ENCODE assay signal across 9 cellular contexts in genomic region chr10:79129361-79129997, GRCh38.
DNase-seq lines count a peak whose midpoint lies in the region; ATAC-seq and TF ChIP-seq lines count a peak whose summit lies in the region.
"Had no signal": no experiment of that assay in that cellular context is flagged by ENCODE, and none has a peak within 500 bp of the region (broad histone marks: within the 10 kb centered on the region; RNA-seq: fewer than 3 reads in every experiment).

No MANE protein-coding gene starts in this region.

- no peak overlapping the region for H3K4ac ChIP-seq in neuronal stem cell (ENCODE audit: low read length)

- H4K91ac ChIP-seq in neuronal stem cell (ENCODE audit: low read depth, low read length, poor library complexity) = no peak overlapping the region

- no peak overlapping the region for H2BK120ac ChIP-seq in neuronal stem cell (ENCODE audit: low read depth, low read length)

- no peak overlapping the region for H3K23ac ChIP-seq in neuronal stem cell (ENCODE audit: low read depth, low read length, poor library complexity)

- TF ChIP-seq CTCF in fibroblast of mammary gland (conservative IDR thresholded peaks at IDR 0.05; ENCODE audit: control insufficient read depth, insufficient read depth, low read depth, low read length) = no peak

- peak; percentile 66 for DNase-seq in EL
- peak; percentile 36 for DNase-seq in OCI-M1 (lab: John Stamatoyannopoulos, UW)
- peak; percentile 56 for DNase-seq in fibroblast of mammary gland (ENCODE audit: low read depth)
- peak; percentile 72 for DNase-seq in neuronal stem cell (ENCODE audit: low spot score)
- DNase-seq in NCI-H2029 (lab: John Stamatoyannopoulos, UW) = no peak
- DNase-seq in occipital lobe (lab: John Stamatoyannopoulos, UW) = no peak
- DNase-seq: activated T-cell treated with anti-CD3 and anti-CD28 coated beads, Interleukin-2, amount 50 U/mL, for 48 hours had no signal

- H2BK12ac ChIP-seq in neuronal stem cell (ENCODE audit: low read length) = no peak overlapping the region

- H3K27me3 ChIP-seq in neuronal stem cell (ENCODE audit: control insufficient read depth in 3 of 3, insufficient read depth in 3 of 3, low read depth in 1 of 3, low read length in 3 of 3) = no peaks in the 10 kb centered on the region

- H2AK5ac ChIP-seq in neuronal stem cell (ENCODE audit: low read depth, low read length) = peak overlapping the region; percentile 6

- ATAC-seq in GM19328 (IDR thresholded peaks at IDR 0.05; ENCODE audit: unreplicated experiment) = no peak
- no peak for ATAC-seq in activated CD4-positive, CD25-positive, alpha-beta regulatory T cell treated with anti-CD3 and anti-CD28 coated beads, Interleukin-2, amount 50 U/mL, for 24 hours

- peaks cover 13% of the 10 kb centered on the region for H3K79me1 ChIP-seq in neuronal stem cell (ENCODE audit: low read depth, low read length)

- H3K14ac ChIP-seq in neuronal stem cell (ENCODE audit: low read length) = no peak overlapping the region

- no peak overlapping the region for H2BK15ac ChIP-seq in neuronal stem cell (ENCODE audit: low read length)

- no peaks in the 10 kb centered on the region for H3K9me3 ChIP-seq in neuronal stem cell (replicated peaks in 1 of 2; ENCODE audit: control insufficient read depth in 2 of 2, insufficient read depth in 1 of 2, low read depth in 1 of 2, low read length in 2 of 2)

- no peak overlapping the region for H3K9ac ChIP-seq in neuronal stem cell (ENCODE audit: low read depth, low read length, poor library complexity)

- peak overlapping the region; percentile 54 for H3K4me2 ChIP-seq in neuronal stem cell (ENCODE audit: insufficient read depth, low read length, poor library complexity, severe bottlenecking)

- H3K4me3 ChIP-seq in fibroblast of mammary gland (ENCODE audit: control insufficient read depth, low read depth, low read length) (no peak overlapping the region), neuronal stem cell (ENCODE audit: low read length in 2 of 2) (peak overlapping the region in 1 of 2 donors; percentile 23)

- peaks cover 11 to 60% of the 10 kb centered on the region in 2 donors for H3K36me3 ChIP-seq in neuronal stem cell (replicated peaks in 1 of 2; ENCODE audit: control insufficient read depth in 2 of 2, insufficient read depth in 2 of 2, low read length in 2 of 2)

- H2AFZ ChIP-seq in neuronal stem cell (ENCODE audit: low read length) = peak overlapping the region; percentile 72

- no peak overlapping the region for H4K8ac ChIP-seq in neuronal stem cell (ENCODE audit: low read depth, low read length)

- H3K18ac ChIP-seq in neuronal stem cell (ENCODE audit: low read length) = peak overlapping the region; percentile 94

- H3K27ac ChIP-seq in neuronal stem cell (replicated peaks; ENCODE audit: low read length) = peak overlapping the region; percentile 92

- no CpG with 5 or more reads among the region's 8 CpGs for WGBS in neuronal stem cell (ENCODE audit: extremely low coverage in 2 of 2, insufficient read length in 2 of 2, insufficient replicate concordance in 1 of 2), 2 donors

- H2BK5ac ChIP-seq in neuronal stem cell (ENCODE audit: low read length) = peak overlapping the region; percentile 56

- peaks cover 59 to 63% of the 10 kb centered on the region in 2 donors for H3K4me1 ChIP-seq in neuronal stem cell (ENCODE audit: control insufficient read depth in 2 of 2, insufficient read depth in 1 of 2, low read depth in 1 of 2, low read length in 2 of 2)

Comparison
In these comparisons a context has a peak if more than half of its experiments do, and no peak if none do; other contexts are left out.
1. DNase-seq: peak in EL (single experiment), OCI-M1 (single experiment), fibroblast of mammary gland (single experiment) and neuronal stem cell (single experiment); none in NCI-H2029 (single experiment) and occipital lobe (single experiment).